ENCODE assay signal across 24 cellular contexts in genomic region chr14:26606729-26607128, GRCh38. TPM values are rescaled to one million over a fixed set of nuclear protein-coding genes. Genes with fewer than 3 reads are reported as not detected.
"Had no signal": no experiment of that assay in that cellular context is flagged by ENCODE, and none has a peak within 500 bp of the region (broad histone marks: within the 10 kb centered on the region; RNA-seq: fewer than 3 reads in every experiment).

No MANE protein-coding gene starts in this region.

- H3K4me3 Mint-ChIP-seq: activated naive CD4-positive, alpha-beta T cell treated with anti-CD3 and anti-CD28 coated beads for 36 hours; dendritic cell treated with granulocyte-macrophage colony-stimulating factor and Interleukin-4, amounts not matched to agents 40 ng/mL and 50 ng/mL, for 4 days; immature natural killer cell; natural killer cell treated with Interleukin-12 subunit alpha and Interleukin-12 subunit beta and Interleukin-15 and Interleukin-18, amount 100 ng/mL, for 72 hours; T-helper 1 cell treated with Interleukin-12 subunit alpha and Interleukin-12 subunit beta and Interleukin-4 antibody, amounts not matched to agents 30 μg/mL and 1 μg/mL, for 36 hours; WTC11 had no signal

- H3K4me1 ChIP-seq: body of pancreas, foreskin keratinocyte, left ventricle myocardium inferior, spleen, testis, uterus had no signal

- H3K9me3 Mint-ChIP-seq: activated naive CD4-positive, alpha-beta T cell treated with anti-CD3 and anti-CD28 coated beads for 36 hours; dendritic cell treated with granulocyte-macrophage colony-stimulating factor and Interleukin-4, amounts not matched to agents 40 ng/mL and 50 ng/mL, for 4 days; WTC11 had no signal

- H3K4me1 Mint-ChIP-seq: immature natural killer cell had no signal

- H3K27me3 ChIP-seq: body of pancreas, foreskin keratinocyte, spleen, testis, uterus had no signal

- H3K36me3 Mint-ChIP-seq: immature natural killer cell; natural killer cell treated with Interleukin-12 subunit alpha and Interleukin-12 subunit beta and Interleukin-15 and Interleukin-18, amount 100 ng/mL, for 72 hours; WTC11 had no signal

- H3K27ac Mint-ChIP-seq: activated naive CD4-positive, alpha-beta T cell treated with anti-CD3 and anti-CD28 coated beads for 36 hours; dendritic cell treated with granulocyte-macrophage colony-stimulating factor and Interleukin-4, amounts not matched to agents 40 ng/mL and 50 ng/mL, for 4 days; immature natural killer cell; natural killer cell treated with Interleukin-12 subunit alpha and Interleukin-12 subunit beta and Interleukin-15 and Interleukin-18, amount 100 ng/mL, for 72 hours; progenitor cell of endocrine pancreas; T-helper 1 cell treated with Interleukin-12 subunit alpha and Interleukin-12 subunit beta and Interleukin-4 antibody, amounts not matched to agents 30 μg/mL and 1 μg/mL, for 36 hours; WTC11 had no signal

- ATAC-seq: body of pancreas; foreskin keratinocyte; natural killer cell treated with Interleukin-12 subunit alpha and Interleukin-12 subunit beta and Interleukin-15 and Interleukin-18, amount 100 ng/mL, for 72 hours; WTC11 had no signal

- H3K36me3 ChIP-seq: left ventricle myocardium inferior, spleen had no signal

- DNase-seq: activated CD4-positive, alpha-beta T cell treated with anti-CD3 and anti-CD28 coated beads, Interleukin-2, amount 50 U/mL, for 48 hours; activated naive CD4-positive, alpha-beta T cell treated with anti-CD3 and anti-CD28 coated beads for 36 hours; activated T-cell treated with anti-CD3 and anti-CD28 coated beads, Interleukin-2, amount 50 U/mL, for 48 hours; anterior cingulate cortex; body of pancreas; effector CD4-positive, alpha-beta T cell; erythroblast; foreskin keratinocyte; immature natural killer cell; left ventricle myocardium inferior; mammary epithelial cell; midbrain; spleen; stimulated activated CD4-positive, alpha-beta T cell treated with anti-CD3 and anti-CD28 coated beads, Interleukin-4, amount 100 ng/mL, for 1 hour; stimulated activated naive CD4-positive, alpha-beta T cell; T1000; testis; trophoblast cell; uterus had no signal

- H3K27ac ChIP-seq: body of pancreas, foreskin keratinocyte, left ventricle myocardium inferior, spleen, testis, uterus had no signal

- H3K4me3 ChIP-seq: body of pancreas, left ventricle myocardium inferior, spleen, testis, uterus had no signal

- H3K27me3 Mint-ChIP-seq: dendritic cell treated with granulocyte-macrophage colony-stimulating factor and Interleukin-4, amounts not matched to agents 40 ng/mL and 50 ng/mL, for 4 days; natural killer cell treated with Interleukin-12 subunit alpha and Interleukin-12 subunit beta and Interleukin-15 and Interleukin-18, amount 100 ng/mL, for 72 hours; progenitor cell of endocrine pancreas had no signal

RNA-seq across cellular contexts. Expression of gene NOVA1, which starts 8.9 kb away (rescaled TPM):
- total RNA-seq: activated naive CD4-positive, alpha-beta T cell treated with anti-CD3 and anti-CD28 coated beads for 36 hours; mammary epithelial cell; natural killer cell treated with Interleukin-12 subunit alpha and Interleukin-12 subunit beta and Interleukin-15 and Interleukin-18, amount 100 ng/mL, for 72 hours had no signal
- polyA plus RNA-seq: immature natural killer cell, mammary epithelial cell had no signal
